ENCODE assay signal across 8 cellular contexts in the genomic region with DNA sequence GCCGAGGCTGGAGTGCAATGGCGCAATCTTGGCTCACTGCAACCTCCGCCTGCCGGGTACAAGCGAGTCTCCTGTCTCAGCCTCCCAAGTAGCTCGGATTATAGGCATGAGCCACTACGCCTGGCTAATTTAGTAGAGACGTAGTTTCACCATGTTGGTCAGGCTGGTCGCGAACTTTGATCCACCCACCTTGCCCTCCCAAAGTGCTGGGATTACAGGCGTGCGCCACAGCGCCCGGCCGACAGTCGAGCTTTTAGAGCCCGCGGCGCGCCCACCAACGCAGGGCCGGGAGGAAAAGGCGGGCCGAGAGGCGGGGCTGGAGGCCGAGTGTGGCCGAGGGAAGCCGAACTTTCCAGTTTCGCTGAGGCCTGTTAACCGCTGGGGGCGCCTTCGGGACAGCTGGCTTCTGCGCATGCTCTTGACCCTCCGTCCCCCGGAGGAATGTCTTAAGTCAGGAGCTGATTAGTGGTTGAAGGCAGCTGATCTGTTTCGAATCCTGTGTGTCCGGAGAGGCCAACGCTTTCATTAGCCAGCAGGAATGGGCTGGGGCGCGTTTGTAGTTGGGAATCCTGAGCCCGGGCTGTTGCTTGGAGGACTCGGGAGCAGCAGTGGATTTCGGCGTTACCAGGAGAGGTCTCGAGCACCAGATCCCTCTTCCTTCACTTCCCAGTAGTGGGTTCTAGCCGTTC. TPM values are rescaled to one million over a fixed set of nuclear protein-coding genes. Genes with fewer than 3 reads are reported as not detected.
DNase-seq lines count a peak whose midpoint lies in the region; ATAC-seq and TF ChIP-seq lines count a peak whose summit lies in the region.

No MANE protein-coding gene starts in this region.

- peak; percentile 86 for TF ChIP-seq CTCF in CD4-positive, alpha-beta T cell (IDR thresholded peaks at IDR 0.05)
- TF ChIP-seq CTCF in right lobe of liver (IDR thresholded peaks at IDR 0.05) = peak; percentile 86 to 89 (median 88)

- H3K27me3 Mint-ChIP-seq in CD4-positive, alpha-beta T cell = no peaks in the 10 kb centered on the region
- H3K27me3 Mint-ChIP-seq in activated CD4-positive, alpha-beta memory T cell treated with anti-CD3 and anti-CD28 coated beads for 36 hours = no peaks in the 10 kb centered on the region

- H3K4me3 ChIP-seq in duodenal mucosa (ENCODE audit: low read depth in 1 of 2, low read length in 2 of 2) (peak overlapping the region; percentile 69 to 70), right lobe of liver (peak overlapping the region; percentile 62 to 66 (median 63))

- TF ChIP-seq POLR2A in right lobe of liver (IDR thresholded peaks at IDR 0.05) = peak; percentile 94

- peak overlapping the region; percentile 75 to 86 for H3K9ac ChIP-seq in duodenal mucosa (ENCODE audit: low read depth in 1 of 2, low read length in 2 of 2)

- CTCF ChIA-PET in CD4-positive, alpha-beta T cell (lab: Charles Lee) = interaction anchor here (0.6 to 3.1 kb wide), 19 partner anchors 10 to 1026 kb away, joined by 3 to 61 read pairs (median 4); a partner anchor contains a TSS
- CTCF ChIA-PET in activated CD4-positive, alpha-beta memory T cell treated with anti-CD3 and anti-CD28 coated beads for 36 hours (lab: Charles Lee) = interaction anchor here (0.6 to 2.2 kb wide), 24 partner anchors 10 to 1293 kb away, joined by 3 to 74 read pairs (median 4); a partner anchor contains a TSS

- H3K27ac Mint-ChIP-seq in CD4-positive, alpha-beta T cell = peak overlapping the region; percentile 90
- H3K27ac Mint-ChIP-seq in activated CD4-positive, alpha-beta memory T cell treated with anti-CD3 and anti-CD28 coated beads for 36 hours = peak overlapping the region; percentile 81

- peaks cover 4% of the 10 kb centered on the region for H3K36me3 Mint-ChIP-seq in CD4-positive, alpha-beta T cell (ENCODE audit: low read depth)
- H3K36me3 Mint-ChIP-seq in activated CD4-positive, alpha-beta memory T cell treated with anti-CD3 and anti-CD28 coated beads for 36 hours = peaks cover 2% of the 10 kb centered on the region

- H3K36me3 ChIP-seq in duodenal mucosa (ENCODE audit: control insufficient read depth in 1 of 2, insufficient read depth in 2 of 2, low read length in 2 of 2) = peaks cover 0 to 4% of the 10 kb centered on the region in 2 donors
- no peaks in the 10 kb centered on the region for H3K36me3 ChIP-seq in right lobe of liver

- 0% methylated on average over 14 of the region's 46 CpGs for WGBS in right lobe of liver (ENCODE audit: insufficient coverage, low coverage, low lambda C conversion rate, missing lambda C conversion rate)

- DNase-seq in CD4-positive, alpha-beta T cell = peak; percentile 84 to 92 (median 89)
- DNase-seq in HK-2 (ENCODE audit: unreplicated experiment) = peak; percentile 93
- DNase-seq in NCI-H82 (lab: John Stamatoyannopoulos, UW) = peak; percentile 99
- DNase-seq in activated CD4-positive, alpha-beta memory T cell treated with anti-CD3 and anti-CD28 coated beads for 36 hours = peak; percentile 94
- DNase-seq in right lobe of liver = peak; percentile 95 to 96 (median 96)
- peak; percentile 94 for DNase-seq in stimulated activated CD4-positive, alpha-beta T cell treated with anti-CD3 and anti-CD28 coated beads, Interleukin-4, amount 100 ng/mL, for 24 hours

- H3K4me1 ChIP-seq in duodenal mucosa (ENCODE audit: control insufficient read depth in 1 of 2, insufficient read depth in 2 of 2, low read length in 2 of 2) = peaks cover 10 to 13% of the 10 kb centered on the region in 2 donors
- no peaks in the 10 kb centered on the region for H3K4me1 ChIP-seq in right lobe of liver

- intact Hi-C loops in CD4-positive, alpha-beta T cell (cut with DNase I, micrococcal nuclease) = loop anchor here in 1 of 2 experiments (1.0 to 2.0 kb wide), 2 partner anchors 9 to 50 kb away; no protein-coding TSS in a partner anchor
- intact Hi-C loops in activated CD4-positive, alpha-beta memory T cell treated with anti-CD3 and anti-CD28 coated beads for 36 hours (cut with micrococcal nuclease) = loop anchor here (1.0 to 10.0 kb wide), 2 partner anchors 10 to 792 kb away; a partner anchor contains a TSS
- intact Hi-C loops in right lobe of liver (cut with DNase I) = no loop called here

- H3K27ac ChIP-seq in CD4-positive, alpha-beta T cell (ENCODE audit: low read depth, low read length) = peak overlapping the region; percentile 71
- H3K27ac ChIP-seq in duodenal mucosa (ENCODE audit: low read depth, low read length) = peak overlapping the region; percentile 63
- H3K27ac ChIP-seq in right lobe of liver = peak overlapping the region; percentile 85 to 94 (median 91)

- H3K4me1 Mint-ChIP-seq in CD4-positive, alpha-beta T cell (ENCODE audit: low read depth) = peaks cover 37% of the 10 kb centered on the region
- H3K4me1 Mint-ChIP-seq in activated CD4-positive, alpha-beta memory T cell treated with anti-CD3 and anti-CD28 coated beads for 36 hours (ENCODE audit: low read depth) = peaks cover 30% of the 10 kb centered on the region

- H3K9me3 ChIP-seq in CD4-positive, alpha-beta T cell (ENCODE audit: control insufficient read depth, low read length) = no peaks in the 10 kb centered on the region
- H3K9me3 ChIP-seq in duodenal mucosa (ENCODE audit: control insufficient read depth in 1 of 2, low read length in 2 of 2) = no peaks in the 10 kb centered on the region
- H3K9me3 ChIP-seq in right lobe of liver = no peaks in the 10 kb centered on the region

- no peaks in the 10 kb centered on the region for H3K27me3 ChIP-seq in CD4-positive, alpha-beta T cell (ENCODE audit: control insufficient read depth, insufficient read depth, low read length)
- H3K27me3 ChIP-seq in duodenal mucosa (ENCODE audit: control insufficient read depth in 1 of 2, insufficient read depth in 2 of 2, low read length in 2 of 2) (no peaks in the 10 kb centered on the region), right lobe of liver (no peaks in the 10 kb centered on the region)

- no peaks in the 10 kb centered on the region for H3K9me3 Mint-ChIP-seq in CD4-positive, alpha-beta T cell
- H3K9me3 Mint-ChIP-seq in activated CD4-positive, alpha-beta memory T cell treated with anti-CD3 and anti-CD28 coated beads for 36 hours = no peaks in the 10 kb centered on the region

- peak; percentile 94 for ATAC-seq in CD4-positive, alpha-beta T cell (ENCODE audit: poor library complexity)
- ATAC-seq in GM19397 (IDR thresholded peaks at IDR 0.05; ENCODE audit: unreplicated experiment) (peak; percentile 89), right lobe of liver (peak; percentile 95 to 97 (median 97))

- peak overlapping the region; percentile 94 for H3K4me3 Mint-ChIP-seq in CD4-positive, alpha-beta T cell
- H3K4me3 Mint-ChIP-seq in activated CD4-positive, alpha-beta memory T cell treated with anti-CD3 and anti-CD28 coated beads for 36 hours = peak overlapping the region; percentile 85

- POLR2A ChIA-PET in CD4-positive, alpha-beta T cell (lab: Charles Lee) = interaction anchor here (0.6 to 4.4 kb wide), 18 partner anchors 10 to 1097 kb away, joined by 3 to 205 read pairs (median 3); a partner anchor contains a TSS
- POLR2A ChIA-PET in activated CD4-positive, alpha-beta memory T cell treated with anti-CD3 and anti-CD28 coated beads for 36 hours (lab: Charles Lee) = interaction anchor here (0.6 to 5.1 kb wide), 3 partner anchors 10 to 418 kb away, joined by 3 to 105 read pairs (median 4); a partner anchor contains a TSS

RNA-seq across cellular contexts. Expression of a gene that starts 10.0 kb away (rescaled TPM):
- total RNA-seq in CD4-positive, alpha-beta T cell = 1,000 to 10,000 TPM; 2,527 to 2,615 TPM
- 1,000 to 10,000 TPM; 2,547 to 2,620 TPM for total RNA-seq in activated CD4-positive, alpha-beta memory T cell treated with anti-CD3 and anti-CD28 coated beads for 36 hours
- 100 to 1,000 TPM; 164 to 536 (median 471) TPM for total RNA-seq in right lobe of liver

RNA-seq across cellular contexts. Expression of a gene that starts 48.5 kb away (rescaled TPM):
- 1 to 10 TPM in 1 of 2 experiments, under 1 TPM in 1; 0.71 to 1.1 TPM for total RNA-seq in CD4-positive, alpha-beta T cell
- 10 to 100 TPM; 55.6 to 63.1 TPM for total RNA-seq in activated CD4-positive, alpha-beta memory T cell treated with anti-CD3 and anti-CD28 coated beads for 36 hours
- total RNA-seq in right lobe of liver = 1 to 10 TPM in 4 of 6 experiments, under 1 TPM in 2; 0.09 to 2.2 (median 1.2) TPM

Comparison
In these comparisons a context has a peak if more than half of its experiments do, and no peak if none do; other contexts are left out.
1. Peak in every context shown above with its lines: DNase-seq, ATAC-seq, H3K4me3 ChIP-seq and H3K27ac ChIP-seq.
2. RNA of a gene that starts 10.0 kb away (total RNA-seq): 2,547 to 2,620 TPM in activated CD4-positive, alpha-beta memory T cell treated with anti-CD3 and anti-CD28 coated beads for 36 hours and 2,527 to 2,615 TPM in CD4-positive, alpha-beta T cell; 164 to 536 TPM in right lobe of liver; every median in the first group is over 4 times any median in the second.
3. RNA of a gene that starts 48.5 kb away (total RNA-seq): 55.6 to 63.1 TPM in activated CD4-positive, alpha-beta memory T cell treated with anti-CD3 and anti-CD28 coated beads for 36 hours; 0.09 to 2.2 TPM in right lobe of liver and 0.71 to 1.1 TPM in CD4-positive, alpha-beta T cell; every median in the first group is over 10 times any median in the second.